ENCODE assay signal across 7 cellular contexts in genomic region chr9:113890693-113891092, GRCh38.
"Had no signal": no experiment of that assay in that cellular context is flagged by ENCODE, and none has a peak within 500 bp of the region (broad histone marks: within the 10 kb centered on the region; RNA-seq: fewer than 3 reads in every experiment).

No MANE protein-coding gene starts in this region.

- DNase-seq: GDM1 had no signal

- FAIRE-seq: G401.6, GM12891, GM12892, GM18507, GM19239 had no signal

- H3K4me3 ChIP-seq: GM12878 had no signal
